8 cellular contexts compared by ENCODE assay signal in the genomic region with DNA sequence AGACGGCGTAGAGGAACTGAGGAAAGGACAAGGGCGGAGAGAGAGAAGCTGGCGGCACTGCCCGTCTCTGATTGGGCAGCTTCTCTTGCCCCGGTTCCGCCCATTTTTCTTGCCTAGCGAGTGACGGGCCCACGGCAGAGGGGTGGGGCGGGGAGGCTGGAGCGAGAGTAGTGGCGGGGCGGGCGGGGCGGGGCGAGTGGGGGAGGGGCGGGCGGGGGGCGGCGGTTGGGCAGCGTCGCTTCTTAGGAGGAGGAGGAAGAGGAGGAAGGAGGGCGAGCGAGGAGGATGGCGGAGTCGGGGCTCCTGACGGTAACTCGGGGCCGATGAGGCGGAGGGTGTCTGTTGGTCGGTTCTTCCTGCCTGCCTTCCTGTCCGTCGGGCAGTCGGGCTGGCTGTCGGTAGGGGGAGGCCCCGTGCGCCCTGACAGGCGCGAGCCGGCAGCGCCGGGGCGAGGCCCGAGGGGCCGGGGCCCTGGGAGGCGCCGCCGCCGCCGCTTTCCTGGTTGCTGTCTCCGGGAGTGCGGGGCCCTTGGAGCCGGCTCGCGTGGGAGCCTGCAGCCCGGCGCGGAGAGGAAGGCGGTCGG. TPM values are rescaled to one million over a fixed set of nuclear protein-coding genes. Genes with fewer than 3 reads are reported as not detected.
DNase-seq lines count a peak whose midpoint lies in the region; ATAC-seq and TF ChIP-seq lines count a peak whose summit lies in the region.

A gene (plus strand): TSS at position 256 of the 583 bp plus-strand sequence. CDS start 44,755 bp downstream, outside the sequence.

- ATAC-seq in GM21723 (IDR thresholded peaks at IDR 0.05; ENCODE audit: unreplicated experiment) (peak; percentile 11), naive B cell (ENCODE audit: low read depth in 2 of 2) (peak; percentile 22 to 23)

- H3K27me3 Mint-ChIP-seq in endothelial cell (ENCODE audit: unreplicated experiment) = peaks cover 18% of the 10 kb centered on the region
- H3K27me3 Mint-ChIP-seq in naive B cell = no peaks in the 10 kb centered on the region
- H3K27me3 Mint-ChIP-seq in stimulated activated naive CD8-positive, alpha-beta T cell treated with anti-CD3 and anti-CD28 coated beads, Interleukin-15, Interleukin-2, amounts not matched to agents 100 ng/mL and 50 ng/mL, for 24 hours = no peaks in the 10 kb centered on the region

- H3K9me3 Mint-ChIP-seq in endothelial cell (ENCODE audit: unreplicated experiment) (no peaks in the 10 kb centered on the region), naive B cell (no peaks in the 10 kb centered on the region)
- H3K9me3 Mint-ChIP-seq in stimulated activated naive CD8-positive, alpha-beta T cell treated with anti-CD3 and anti-CD28 coated beads, Interleukin-15, Interleukin-2, amounts not matched to agents 100 ng/mL and 50 ng/mL, for 24 hours = no peaks in the 10 kb centered on the region

- H3K4me1 Mint-ChIP-seq in endothelial cell (ENCODE audit: unreplicated experiment) (peaks cover 12% of the 10 kb centered on the region), naive B cell (peaks cover 27 to 45% (median 31%) of the 10 kb centered on the region in 3 donors)
- H3K4me1 Mint-ChIP-seq in stimulated activated naive CD8-positive, alpha-beta T cell treated with anti-CD3 and anti-CD28 coated beads, Interleukin-15, Interleukin-2, amounts not matched to agents 100 ng/mL and 50 ng/mL, for 24 hours (ENCODE audit: low read depth) = peaks cover 45% of the 10 kb centered on the region

- peak within 1 kb of the TSS; percentile 100 for H3K27ac Mint-ChIP-seq in endothelial cell (ENCODE audit: unreplicated experiment)
- peak within 1 kb of the TSS; percentile 99 to 100 (median 100) for H3K27ac Mint-ChIP-seq in naive B cell
- H3K27ac Mint-ChIP-seq in stimulated activated naive CD8-positive, alpha-beta T cell treated with anti-CD3 and anti-CD28 coated beads, Interleukin-15, Interleukin-2, amounts not matched to agents 100 ng/mL and 50 ng/mL, for 24 hours = peak within 1 kb of the TSS; percentile 97

- DNase-seq in GM03348 (ENCODE audit: low spot score) (peak; percentile 95), M059J (ENCODE audit: low read depth) (no peak), endothelial cell (ENCODE audit: low spot score) (peak; percentile 68), naive B cell (peak; percentile 98), midbrain (lab: John Stamatoyannopoulos, UW) (no peak)
- DNase-seq in activated CD8-positive, alpha-beta memory T cell treated with anti-CD3 and anti-CD28 coated beads, Interleukin-2, amount 50 U/mL, for 1 hour (ENCODE audit: extremely low read depth) = peak; percentile 99

- no peak for TF ChIP-seq CTCF in endothelial cell (IDR thresholded peaks at IDR 0.05; ENCODE audit: unreplicated experiment)

- H3K36me3 Mint-ChIP-seq in endothelial cell (ENCODE audit: low read depth, unreplicated experiment) (no peaks in the 10 kb centered on the region), naive B cell (no peaks in the 10 kb centered on the region)
- peaks cover 19% of the 10 kb centered on the region for H3K36me3 Mint-ChIP-seq in stimulated activated naive CD8-positive, alpha-beta T cell treated with anti-CD3 and anti-CD28 coated beads, Interleukin-15, Interleukin-2, amounts not matched to agents 100 ng/mL and 50 ng/mL, for 24 hours (ENCODE audit: low read depth)

- H3K4me3 Mint-ChIP-seq in endothelial cell (ENCODE audit: unreplicated experiment) = peak within 1 kb of the TSS; percentile 99
- H3K4me3 Mint-ChIP-seq in naive B cell = peak within 1 kb of the TSS; percentile 93 to 100 (median 98)
- H3K4me3 Mint-ChIP-seq in stimulated activated naive CD8-positive, alpha-beta T cell treated with anti-CD3 and anti-CD28 coated beads, Interleukin-15, Interleukin-2, amounts not matched to agents 100 ng/mL and 50 ng/mL, for 24 hours = peak within 1 kb of the TSS; percentile 92

RNA-seq across cellular contexts. Expression of the gene that starts here (rescaled TPM):
- 23.2 and 24.6 TPM in 2 replicates for total RNA-seq in M059J (2014; rRNA removed; shearing (Covaris generic))
- total RNA-seq in endothelial cell (ENCODE audit: unreplicated experiment) = 48.9 TPM
- polyA plus RNA-seq in naive B cell (ENCODE audit: low read depth in 6 of 6) = 100 to 1,000 TPM in 5 of 6 donors, 10 to 100 TPM in 1; 92.5 to 139 (median 123) TPM

Comparison
In these comparisons a context has a peak if more than half of its experiments do, and no peak if none do; other contexts are left out.
1. DNase-seq: peak in GM03348 (single experiment), activated CD8-positive, alpha-beta memory T cell treated with anti-CD3 and anti-CD28 coated beads, Interleukin-2, amount 50 U/mL, for 1 hour (single experiment), endothelial cell (single experiment) and naive B cell (single experiment); none in M059J (single experiment) and midbrain (single experiment).
2. Peak in every context shown above with its lines, with median percentiles within 50 percentile points of each other: H3K27ac Mint-ChIP-seq and H3K4me3 Mint-ChIP-seq.